31 cellular contexts compared by ENCODE assay signal in genomic region chr5:88150747-88151146, GRCh38.
"Had no signal": no experiment of that assay in that cellular context is flagged by ENCODE, and none has a peak within 500 bp of the region (broad histone marks: within the 10 kb centered on the region; RNA-seq: fewer than 3 reads in every experiment).

No MANE protein-coding gene starts in this region.

- H3K36me3 ChIP-seq: ascending aorta, cardiac muscle cell had no signal

- DNase-seq: activated B cell treated with CpG ODN at 0.5 μM for 24 hours; activated CD4-positive, alpha-beta memory T cell treated with anti-CD3 and anti-CD28 coated beads, Interleukin-2, amount 10 ng/mL, durations not matched to agents 7 days and 5 days; activated CD4-positive, alpha-beta T cell treated with anti-CD3 and anti-CD28 coated beads for 4 hours; activated CD4-positive, alpha-beta T cell treated with anti-CD3 and anti-CD28 coated beads, Interleukin-2, amount 10 ng/mL, durations not matched to agents 24 days and 14 days; activated CD4-positive, alpha-beta T cell treated with anti-CD3 and anti-CD28 coated beads, Interleukin-2, amount 50 U/mL, for 1 hour; activated CD4-positive, alpha-beta T cell treated with anti-CD3 and anti-CD28 coated beads, Interleukin-2, amount 50 U/mL, for 4 hours; activated CD4-positive, CD25-positive, alpha-beta regulatory T cell treated with anti-CD3 and anti-CD28 coated beads, Interleukin-2, amount 50 U/mL, for 72 hours; activated CD8-positive, alpha-beta memory T cell treated with anti-CD3 and anti-CD28 coated beads for 24 hours; activated CD8-positive, alpha-beta memory T cell treated with anti-CD3 and anti-CD28 coated beads, Interleukin-2, amount 10 ng/mL, durations not matched to agents 7 days and 5 days; activated CD8-positive, alpha-beta memory T cell treated with anti-CD3 and anti-CD28 coated beads, Interleukin-2, amount 50 U/mL, for 48 hours; activated CD8-positive, alpha-beta T cell treated with anti-CD3 and anti-CD28 coated beads, Interleukin-2, amount 10 ng/mL, durations not matched to agents 7 days and 5 days; activated effector memory CD4-positive, alpha-beta T cell treated with Interleukin-2 at 50 U/mL for 16 hours; activated gamma-delta T cell; activated naive CD4-positive, alpha-beta T cell treated with anti-CD3 and anti-CD28 coated beads, Interleukin-2, amount 10 ng/mL, durations not matched to agents 7 days and 5 days; activated naive CD4-positive, alpha-beta T cell treated with Interleukin-2 at 50 U/mL for 16 hours; activated naive CD8-positive, alpha-beta T cell treated with anti-CD3 and anti-CD28 coated beads, Interleukin-2, amount 10 ng/mL, durations not matched to agents 7 days and 5 days; activated naive CD8-positive, alpha-beta T cell treated with anti-CD3 and anti-CD28 coated beads, Interleukin-2, amount 50 U/mL, for 24 hours; activated T-cell treated with anti-CD3 and anti-CD28 coated beads, Interleukin-2, amount 50 U/mL, for 24 hours; activated T-cell treated with anti-CD3 and anti-CD28 coated beads, Interleukin-2, amount 50 U/mL, for 48 hours; amygdala; anterior cingulate cortex; caudate nucleus; cerebellar nuclear complex; T-helper 1 cell; T-helper 2 cell; T-helper 9 cell had no signal

- ATAC-seq: activated CD8-positive, alpha-beta memory T cell treated with anti-CD3 and anti-CD28 coated beads, Interleukin-2, amount 10 ng/mL, durations not matched to agents 7 days and 5 days; activated CD8-positive, alpha-beta T cell treated with anti-CD3 and anti-CD28 coated beads, Interleukin-2, amount 10 ng/mL, durations not matched to agents 7 days and 5 days; activated naive CD8-positive, alpha-beta T cell treated with anti-CD3 and anti-CD28 coated beads, Interleukin-2, amount 50 U/mL, for 24 hours had no signal

- H3K4me3 ChIP-seq: ascending aorta, cardiac muscle cell had no signal

- H3K27me3 ChIP-seq: ascending aorta had no signal

- H3K27ac ChIP-seq: ascending aorta, cardiac muscle cell, VCaP had no signal

- H3K4me1 ChIP-seq: ascending aorta had no signal

- H3K9me3 ChIP-seq: ascending aorta had no signal

- FAIRE-seq: bronchial epithelial cell, TTC549 had no signal
